Comparison of ENCODE assay signal across 8 cellular contexts in genomic region chr14:89617471-89618291, GRCh38.
DNase-seq lines count a peak whose midpoint lies in the region; ATAC-seq and TF ChIP-seq lines count a peak whose summit lies in the region.

No MANE protein-coding gene starts in this region.

- H2BK5ac ChIP-seq in mesenchymal stem cell (ENCODE audit: low read depth, low read length, poor library complexity, severe bottlenecking): no peak overlapping the region

- H3K4me3 Mint-ChIP-seq in CD14-positive monocyte (peak overlapping the region; percentile 88 to 96), endothelial cell (ENCODE audit: unreplicated experiment) (peak overlapping the region; percentile 98)

- peak overlapping the region; percentile 54 for H2BK120ac ChIP-seq in mesenchymal stem cell (ENCODE audit: low read depth, low read length)

- intact Hi-C loops in CD14-positive monocyte (cut with micrococcal nuclease): loop anchor here (5.0 to 10.0 kb wide), 5 partner anchors 50 to 297 kb away; partner anchors contain the start of gene FOXN3 (in 2 of the 2)

- in situ Hi-C loops in KBM-7 (cut with MboI; ENCODE audit: low pct_unique_long_range_greater_than_20kb, low sequenced_read_pairs): no loop called here

- peaks cover 12% of the 10 kb centered on the region for H3K79me1 ChIP-seq in mesenchymal stem cell (replicated peaks; ENCODE audit: low read length, poor library complexity, severe bottlenecking)

- no peak for TF ChIP-seq POLR2A in suprapubic skin (IDR thresholded peaks at IDR 0.05)

- peak overlapping the region in 1 of 2 experiments; percentile 54 for H3K18ac ChIP-seq in mesenchymal stem cell (ENCODE audit: low read depth in 1 of 2, low read length in 2 of 2)

- H4K8ac ChIP-seq in mesenchymal stem cell (ENCODE audit: low read length): no peak overlapping the region

- H2BK15ac ChIP-seq in mesenchymal stem cell (ENCODE audit: low read depth, poor library complexity, severe bottlenecking): no peak overlapping the region

- H3K4ac ChIP-seq in mesenchymal stem cell (ENCODE audit: low read depth in 1 of 2, low read length in 2 of 2): no peak overlapping the region

- H3K9ac ChIP-seq in mesenchymal stem cell (ENCODE audit: low read length): peak overlapping the region; percentile 94

- H3K4me1 Mint-ChIP-seq in CD14-positive monocyte (peaks cover 62% of the 10 kb centered on the region), endothelial cell (ENCODE audit: unreplicated experiment) (peaks cover 53% of the 10 kb centered on the region)

- peaks cover 3 to 5% of the 10 kb centered on the region in 2 donors for H3K36me3 Mint-ChIP-seq in CD14-positive monocyte
- H3K36me3 Mint-ChIP-seq in endothelial cell (ENCODE audit: low read depth, unreplicated experiment): peaks cover 10% of the 10 kb centered on the region

- H4K91ac ChIP-seq in mesenchymal stem cell (ENCODE audit: low read length): no peak overlapping the region

- H3K27me3 Mint-ChIP-seq in CD14-positive monocyte (ENCODE audit: low read depth in 3 of 3) (peaks cover 1 to 6% (median 2%) of the 10 kb centered on the region in 3 donors), endothelial cell (ENCODE audit: unreplicated experiment) (peaks cover 11% of the 10 kb centered on the region)

- H3K9me3 Mint-ChIP-seq in CD14-positive monocyte (no peaks in the 10 kb centered on the region), endothelial cell (ENCODE audit: unreplicated experiment) (no peaks in the 10 kb centered on the region)

- H3K4me1 ChIP-seq in mesenchymal stem cell (ENCODE audit: control insufficient read depth, insufficient read depth, low read depth, low read length): peaks cover 2% of the 10 kb centered on the region
- peaks cover 46% of the 10 kb centered on the region for H3K4me1 ChIP-seq in suprapubic skin

- no peak overlapping the region for H3K14ac ChIP-seq in mesenchymal stem cell (ENCODE audit: low read length in 2 of 2)

- TF ChIP-seq EP300 in suprapubic skin (IDR thresholded peaks at IDR 0.05): no peak

- no peak overlapping the region for H2BK12ac ChIP-seq in mesenchymal stem cell (ENCODE audit: low read length in 2 of 2)

- H2AFZ ChIP-seq in mesenchymal stem cell (ENCODE audit: low read depth, low read length): no peak overlapping the region

- peaks cover 0 to 1% of the 10 kb centered on the region in 2 experiments for H3K36me3 ChIP-seq in mesenchymal stem cell (ENCODE audit: control insufficient read depth in 1 of 2, insufficient read depth in 2 of 2, low read depth in 1 of 2, low read length in 2 of 2)
- H3K36me3 ChIP-seq in suprapubic skin: no peaks in the 10 kb centered on the region

- WGBS in mesenchymal stem cell: 5% methylated on average over 17 of the region's 19 CpGs
- WGBS in suprapubic skin: 1% methylated on average over 19 of the region's 19 CpGs

- TF ChIP-seq CTCF in CD14-positive monocyte (IDR thresholded peaks at IDR 0.05) (no peak), endothelial cell (IDR thresholded peaks at IDR 0.05; ENCODE audit: unreplicated experiment) (no peak), suprapubic skin (IDR thresholded peaks at IDR 0.05) (no peak)

- H3K27ac Mint-ChIP-seq in CD14-positive monocyte: peak overlapping the region; percentile 88 to 95 (median 92)
- H3K27ac Mint-ChIP-seq in endothelial cell (ENCODE audit: unreplicated experiment): peak overlapping the region; percentile 100

- H3K27me3 ChIP-seq in mesenchymal stem cell (ENCODE audit: control insufficient read depth in 1 of 2, insufficient read depth in 1 of 2, low read length in 2 of 2): peaks cover 0 to 4% of the 10 kb centered on the region in 2 experiments
- no peaks in the 10 kb centered on the region for H3K27me3 ChIP-seq in suprapubic skin

- DNase-seq in CD14-positive monocyte (ENCODE audit: low spot score): peak; percentile 52
- DNase-seq in KBM-7: peak; percentile 64
- DNase-seq in UCSD-AML1 (lab: John Stamatoyannopoulos, UW; ENCODE audit: unreplicated experiment): peak; percentile 29
- DNase-seq in endothelial cell (ENCODE audit: low spot score): peak; percentile 28
- DNase-seq in mesenchymal stem cell: peak; percentile 74
- no peak for DNase-seq in suprapubic skin (ENCODE audit: low spot score in 2 of 2)
- DNase-seq in SW 1271 (lab: John Stamatoyannopoulos, UW): no peak

- H3K23ac ChIP-seq in mesenchymal stem cell (ENCODE audit: low read length in 2 of 2): no peak overlapping the region

- H3K9me3 ChIP-seq in mesenchymal stem cell (ENCODE audit: control insufficient read depth, low read length): no peaks in the 10 kb centered on the region
- H3K9me3 ChIP-seq in suprapubic skin: no peaks in the 10 kb centered on the region

- H2AK5ac ChIP-seq in mesenchymal stem cell (ENCODE audit: low read length, severe bottlenecking): no peak overlapping the region

- peak; percentile 27 for ATAC-seq in GM18907 (IDR thresholded peaks at IDR 0.05; ENCODE audit: unreplicated experiment)

- H3K4me2 ChIP-seq in mesenchymal stem cell (ENCODE audit: low read length, poor library complexity, severe bottlenecking): peak overlapping the region; percentile 84

- peak overlapping the region; percentile 65 to 79 for H3K4me3 ChIP-seq in mesenchymal stem cell (ENCODE audit: insufficient read depth in 1 of 2, low read depth in 1 of 2, low read length in 2 of 2)
- peak overlapping the region; percentile 79 for H3K4me3 ChIP-seq in suprapubic skin

- H3K27ac ChIP-seq in mesenchymal stem cell (ENCODE audit: low read length, poor library complexity, severe bottlenecking): peak overlapping the region; percentile 54
- H3K27ac ChIP-seq in suprapubic skin: peak overlapping the region; percentile 85

Comparison
In these comparisons a context has a peak if more than half of its experiments do, and no peak if none do; other contexts are left out.
1. DNase-seq: peak in CD14-positive monocyte (single experiment), KBM-7 (single experiment), UCSD-AML1 (single experiment), endothelial cell (single experiment) and mesenchymal stem cell (single experiment); none in suprapubic skin (0 of 2) and SW 1271 (0 of 2).